In the genomic region with DNA sequence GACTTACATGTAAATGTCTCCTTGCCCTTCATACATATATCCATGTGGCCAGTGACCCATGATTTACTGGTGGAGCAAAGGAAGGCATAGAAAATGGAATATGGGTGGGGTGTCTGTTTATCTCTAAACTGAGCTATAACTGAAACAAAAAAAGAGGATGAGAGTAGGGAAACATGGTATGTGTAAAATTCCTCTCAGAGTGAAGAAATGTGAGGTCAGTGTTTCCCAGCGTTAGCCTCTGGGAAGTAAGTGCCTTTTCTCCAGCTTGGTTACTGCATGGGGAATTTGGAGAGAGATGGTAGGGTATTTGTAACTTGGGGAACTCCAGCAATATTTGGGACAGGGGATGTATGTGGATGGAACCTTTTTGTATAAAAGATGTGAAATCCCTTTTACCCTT, we compare ENCODE assay signal across 23 cellular contexts.
DNase-seq lines count a peak whose midpoint lies in the region; ATAC-seq and TF ChIP-seq lines count a peak whose summit lies in the region.
"Had no signal": no experiment of that assay in that cellular context is flagged by ENCODE, and none has a peak within 500 bp of the region (broad histone marks: within the 10 kb centered on the region; RNA-seq: fewer than 3 reads in every experiment).

No MANE protein-coding gene starts in this region.

- TF ChIP-seq CTCF in fibroblast of the aortic adventitia (IDR thresholded peaks at IDR 0.05; ENCODE audit: insufficient read depth, low read length), result no peak
- no peak for TF ChIP-seq CTCF in progenitor cell of endocrine pancreas (IDR thresholded peaks at IDR 0.05; ENCODE audit: unreplicated experiment)

- 27 to 69% (median 32%) methylated on average over 1 of the region's 1 CpG for WGBS in adipose tissue, 3 donors
- 61% methylated on average over 1 of the region's 1 CpG for WGBS in urinary bladder

- H3K4me3 ChIP-seq in fibroblast of the aortic adventitia (ENCODE audit: low read depth, low read length) (no peak overlapping the region), urinary bladder (ENCODE audit: low read depth, low read length) (no peak overlapping the region)
- H3K4me3 ChIP-seq: body of pancreas, heart left ventricle had no signal

- no peak for ATAC-seq in effector memory CD8-positive, alpha-beta T cell (replicated peaks)
- ATAC-seq: activated T-helper 17 cell treated with anti-CD3 and anti-CD28 coated beads, Interleukin-2, amount 50 U/mL, for 72 hours; body of pancreas; CD8-positive, alpha-beta T cell; heart left ventricle; left lobe of liver had no signal

- H3K4me3 Mint-ChIP-seq in progenitor cell of endocrine pancreas (ENCODE audit: low read depth), result no peak overlapping the region
- no peak overlapping the region for H3K4me3 Mint-ChIP-seq in effector memory CD8-positive, alpha-beta T cell
- H3K4me3 Mint-ChIP-seq: activated naive CD8-positive, alpha-beta T cell treated with anti-CD3 and anti-CD28 coated beads, Interleukin-2, amount 10 ng/mL, durations not matched to agents 7 days and 5 days; activated T-helper 17 cell treated with anti-CD3 and anti-CD28 coated beads, Interleukin-2, amount 50 U/mL, for 72 hours; CD8-positive, alpha-beta T cell had no signal

- H3K27ac ChIP-seq in adipose tissue (ENCODE audit: low read depth, low read length) (peak overlapping the region; percentile 52), urinary bladder (ENCODE audit: low read depth) (peak overlapping the region; percentile 54)
- H3K27ac ChIP-seq: SK-N-MC, WERI-Rb-1 had no signal

- peaks cover 3% of the 10 kb centered on the region for H3K9me3 Mint-ChIP-seq in progenitor cell of endocrine pancreas (ENCODE audit: low read depth)
- H3K9me3 Mint-ChIP-seq in effector memory CD8-positive, alpha-beta T cell, result no peaks in the 10 kb centered on the region
- H3K9me3 Mint-ChIP-seq: activated naive CD8-positive, alpha-beta T cell treated with anti-CD3 and anti-CD28 coated beads, Interleukin-2, amount 10 ng/mL, durations not matched to agents 7 days and 5 days; activated T-helper 17 cell treated with anti-CD3 and anti-CD28 coated beads, Interleukin-2, amount 50 U/mL, for 72 hours; CD8-positive, alpha-beta T cell had no signal

- peaks cover 57% of the 10 kb centered on the region for H3K4me1 Mint-ChIP-seq in progenitor cell of endocrine pancreas (ENCODE audit: low read depth)
- peaks cover 47 to 62% of the 10 kb centered on the region in 2 donors for H3K4me1 Mint-ChIP-seq in effector memory CD8-positive, alpha-beta T cell (ENCODE audit: low read depth in 2 of 2)

- peak overlapping the region; percentile 54 for H3K27ac Mint-ChIP-seq in progenitor cell of endocrine pancreas
- H3K27ac Mint-ChIP-seq in effector memory CD8-positive, alpha-beta T cell, result no peak overlapping the region
- H3K27ac Mint-ChIP-seq: activated naive CD8-positive, alpha-beta T cell treated with anti-CD3 and anti-CD28 coated beads, Interleukin-2, amount 10 ng/mL, durations not matched to agents 7 days and 5 days; activated T-helper 17 cell treated with anti-CD3 and anti-CD28 coated beads, Interleukin-2, amount 50 U/mL, for 72 hours; CD8-positive, alpha-beta T cell had no signal

- no peaks in the 10 kb centered on the region for H3K36me3 ChIP-seq in urinary bladder (ENCODE audit: insufficient read depth)
- H3K36me3 ChIP-seq: heart left ventricle, WERI-Rb-1 had no signal

- peak; percentile 51 for DNase-seq in fibroblast of the aortic adventitia (ENCODE audit: low read depth)
- DNase-seq in progenitor cell of endocrine pancreas (ENCODE audit: low spot score, unreplicated experiment), result no peak
- no peak for DNase-seq in effector memory CD8-positive, alpha-beta T cell
- DNase-seq in LoVo (ENCODE audit: low spot score), result no peak
- DNase-seq in NCI-H526 treated with DMSO at 0.1 percent for 48 hours (lab: John Stamatoyannopoulos, UW), result no peak
- DNase-seq: activated naive CD8-positive, alpha-beta T cell treated with anti-CD3 and anti-CD28 coated beads, Interleukin-2, amount 10 ng/mL, durations not matched to agents 7 days and 5 days; body of pancreas; CD8-positive, alpha-beta T cell; DMS153; GF-D8; HCEC 1CT; heart left ventricle; MM.1S; NCI-H1436; NCI-H2171; NCI-H524 treated with DMSO at 0.1 percent for 48 hours; stimulated activated CD8-positive, alpha-beta memory T cell treated with anti-CD3 and anti-CD28 coated beads, Interleukin-4, amount 100 ng/mL, for 48 hours; WERI-Rb-1 had no signal

- peaks cover 1% of the 10 kb centered on the region for H3K36me3 Mint-ChIP-seq in progenitor cell of endocrine pancreas (ENCODE audit: insufficient read depth)
- H3K36me3 Mint-ChIP-seq in effector memory CD8-positive, alpha-beta T cell (ENCODE audit: insufficient read depth), result peaks cover 13% of the 10 kb centered on the region

- peaks cover 2% of the 10 kb centered on the region for H3K4me1 ChIP-seq in urinary bladder (ENCODE audit: insufficient read depth)

- H3K27me3 Mint-ChIP-seq in progenitor cell of endocrine pancreas, result no peaks in the 10 kb centered on the region
- H3K27me3 Mint-ChIP-seq in effector memory CD8-positive, alpha-beta T cell, result no peaks in the 10 kb centered on the region
- H3K27me3 Mint-ChIP-seq: activated naive CD8-positive, alpha-beta T cell treated with anti-CD3 and anti-CD28 coated beads, Interleukin-2, amount 10 ng/mL, durations not matched to agents 7 days and 5 days; activated T-helper 17 cell treated with anti-CD3 and anti-CD28 coated beads, Interleukin-2, amount 50 U/mL, for 72 hours had no signal
